8 cellular contexts compared by ENCODE assay signal in genomic region chr17:17741346-17742023, GRCh38.
A peak's percentile ranks its signal among the peaks of the same experiment; 100 is the strongest.
DNase-seq lines count a peak whose midpoint lies in the region; ATAC-seq and TF ChIP-seq lines count a peak whose summit lies in the region.

No MANE protein-coding gene starts in this region.

- POLR2A ChIA-PET in PC-9 (lab: Charles Lee; ENCODE audit: unreplicated experiment), result no interaction called here

- H3K9me2 ChIP-seq in PC-9 (ENCODE audit: insufficient read depth), result no peaks in the 10 kb centered on the region

- peaks cover 49% of the 10 kb centered on the region for H4K20me1 ChIP-seq in PC-9 (ENCODE audit: insufficient read depth)

- BruUV-seq in PC-9 (replicated peaks; lab: Mats Ljungman, UMichigan), result no TSS peak

- WGBS in adrenal gland, 4 donors, result 18 to 35% (median 30%) methylated on average over 19 of the region's 19 CpGs
- WGBS in right cardiac atrium, result 50% methylated on average over 19 of the region's 19 CpGs

- in situ Hi-C loops in G401 (cut with HindIII; ENCODE audit: low sequenced_read_pairs), result no loop called here

- peaks cover 94% of the 10 kb centered on the region for H3K79me2 ChIP-seq in PC-9 (ENCODE audit: low read depth)

- TF ChIP-seq POLR2A in adrenal gland (IDR thresholded peaks at IDR 0.05), result no peak

- H3K27me3 ChIP-seq in adrenal gland (no peaks in the 10 kb centered on the region), right cardiac atrium (ENCODE audit: control insufficient read depth, insufficient read depth) (no peaks in the 10 kb centered on the region), PC-9 (ENCODE audit: insufficient read depth, low read depth) (no peaks in the 10 kb centered on the region)

- CTCF ChIA-PET in PC-9 (lab: Charles Lee), result no interaction called here

- DNase-seq in G401 (ENCODE audit: low spot score) (peak; percentile 88), adrenal gland (peak in 4 of 7 donors; percentile 58 to 78 (median 71)), right cardiac atrium (peak in 1 of 3 donors; percentile 71), retinal pigment epithelial cell (ENCODE audit: low read depth) (no peak), PC-9 (no peak), SHP77 (lab: John Stamatoyannopoulos, UW) (no peak), NCI-H187 treated with DMSO at 0.1 percent for 48 hours (lab: John Stamatoyannopoulos, UW) (no peak)
- no peak for DNase-seq in stimulated activated CD4-positive, alpha-beta T cell treated with anti-CD3 and anti-CD28 coated beads, Interleukin-4, amount 100 ng/mL, for 24 hours

- H3K4me3 ChIP-seq in adrenal gland (peak overlapping the region in 1 of 4 donors; percentile 0), right cardiac atrium (ENCODE audit: low read length) (no peak overlapping the region), retinal pigment epithelial cell (ENCODE audit: low read length) (peak overlapping the region; percentile 5), PC-9 (no peak overlapping the region)

- H3K36me3 ChIP-seq in adrenal gland (replicated peaks in 1 of 2) (no peaks in the 10 kb centered on the region), PC-9 (ENCODE audit: low read depth) (no peaks in the 10 kb centered on the region)

- H3K27ac ChIP-seq in adrenal gland, result peak overlapping the region; percentile 58 to 87 (median 69)
- H3K27ac ChIP-seq in right cardiac atrium (ENCODE audit: low read length), result no peak overlapping the region
- no peak overlapping the region for H3K27ac ChIP-seq in PC-9

- TF ChIP-seq CTCF in adrenal gland (IDR thresholded peaks at IDR 0.05) (peak in 4 of 6 experiments; percentile 25 to 48 (median 38)), retinal pigment epithelial cell (conservative IDR thresholded peaks at IDR 0.05; ENCODE audit: low read depth, low read length) (peak; percentile 40), PC-9 (conservative IDR thresholded peaks at IDR 0.05) (no peak)

- H3K9me3 ChIP-seq in adrenal gland (replicated peaks in 1 of 3) (no peaks in the 10 kb centered on the region), right cardiac atrium (ENCODE audit: control insufficient read depth, low read length) (no peaks in the 10 kb centered on the region), PC-9 (ENCODE audit: insufficient read depth, low read depth) (no peaks in the 10 kb centered on the region)

- no peak overlapping the region for H2AFZ ChIP-seq in PC-9

- H3K4me1 ChIP-seq in adrenal gland (replicated peaks in 1 of 2), result peaks cover 55 to 68% of the 10 kb centered on the region in 2 donors
- peaks cover 24% of the 10 kb centered on the region for H3K4me1 ChIP-seq in right cardiac atrium (ENCODE audit: control insufficient read depth, insufficient read depth, low read length)
- peaks cover 53% of the 10 kb centered on the region for H3K4me1 ChIP-seq in PC-9 (replicated peaks; ENCODE audit: insufficient read depth)

- no peak overlapping the region for H3K4me2 ChIP-seq in PC-9

- ATAC-seq in right cardiac atrium, result peak; percentile 7 to 25

- peaks cover 28% of the 10 kb centered on the region; the same call in 1 of the 2 replicates for H3F3A ChIP-seq in PC-9 (ENCODE audit: insufficient read depth, low read depth)

- intact Hi-C loops in adrenal gland (cut with DNase I), result no loop called here
- intact Hi-C loops in right cardiac atrium (cut with DNase I), result no loop called here
- intact Hi-C loops in PC-9 (cut with micrococcal nuclease; ENCODE audit: unreplicated experiment), result no loop called here

Comparison
In these comparisons a context has a peak if more than half of its experiments do, and no peak if none do; other contexts are left out.
1. DNase-seq: peak in G401 (single experiment) and adrenal gland (4 of 7); none in retinal pigment epithelial cell (single experiment), PC-9 (0 of 2), SHP77 (0 of 2), stimulated activated CD4-positive, alpha-beta T cell treated with anti-CD3 and anti-CD28 coated beads, Interleukin-4, amount 100 ng/mL, for 24 hours (single experiment) and NCI-H187 treated with DMSO at 0.1 percent for 48 hours (single experiment).
2. H3K27ac ChIP-seq: peak in adrenal gland (5 of 5); none in right cardiac atrium (single experiment) and PC-9 (single experiment).